1 cellular context compared by ENCODE assay signal in genomic region chr7:108132551-108133265, GRCh38.
TF ChIP-seq lines count a peak whose summit lies in the region.

No MANE protein-coding gene starts in this region.

TF ChIP-seq in WTC11, 78 proteins besides CTCF, POLR2A, EP300 and RAD21:
- TF ChIP-seq PRRX2 (CRISPR knock-in tag; IDR thresholded peaks at IDR 0.05) (no peak), NFYB (CRISPR knock-in tag; conservative IDR thresholded peaks at IDR 0.05; ENCODE audit: low read depth) (no peak), NFE2L1 (CRISPR knock-in tag; IDR thresholded peaks at IDR 0.05) (no peak), FOXP4 (CRISPR knock-in tag; IDR thresholded peaks at IDR 0.05) (no peak), TP53 (CRISPR knock-in tag; IDR thresholded peaks at IDR 0.05) (no peak), FOXJ3 (CRISPR knock-in tag; IDR thresholded peaks at IDR 0.05; ENCODE audit: borderline replicate concordance) (no peak), NR1H2 (CRISPR knock-in tag; IDR thresholded peaks at IDR 0.05) (no peak), ZNF281 (CRISPR knock-in tag; IDR thresholded peaks at IDR 0.05) (no peak), ZNF317 (CRISPR knock-in tag; IDR thresholded peaks at IDR 0.05; ENCODE audit: borderline replicate concordance, low read depth) (no peak)
